In the genomic region with DNA sequence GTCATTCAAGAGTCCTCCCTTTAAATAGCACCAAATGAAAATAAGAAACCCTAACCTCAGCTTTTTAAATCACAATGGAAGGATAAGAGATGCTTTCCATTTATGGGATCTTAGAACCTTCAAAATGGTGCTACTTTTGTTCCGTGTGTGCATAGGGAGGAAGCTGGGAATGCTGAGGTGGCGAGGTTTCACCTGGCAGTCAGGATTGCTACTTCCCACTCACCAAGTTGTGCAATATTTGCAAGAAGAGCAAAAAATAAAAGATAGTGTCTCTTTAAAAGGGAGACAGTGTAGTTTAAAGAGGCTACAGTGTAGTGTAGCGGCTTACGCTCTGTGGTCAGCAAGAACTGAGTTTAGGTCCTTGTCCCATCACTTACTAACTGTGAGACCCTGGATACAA, we compare ENCODE assay signal across 26 cellular contexts.
"Had no signal": no experiment of that assay in that cellular context is flagged by ENCODE, and none has a peak within 500 bp of the region (broad histone marks: within the 10 kb centered on the region; RNA-seq: fewer than 3 reads in every experiment).

No MANE protein-coding gene starts in this region.

- H3K4me1 ChIP-seq: colonic mucosa, esophagus squamous epithelium, gastrocnemius medialis, heart left ventricle, left lung, lower lobe of right lung had no signal

- H3K27me3 Mint-ChIP-seq: dendritic cell treated with granulocyte-macrophage colony-stimulating factor and Interleukin-4, amounts not matched to agents 40 ng/mL and 50 ng/mL, for 4 days; effector memory CD8-positive, alpha-beta T cell; naive B cell had no signal

- H3K27me3 ChIP-seq: colonic mucosa, esophagus squamous epithelium, gastrocnemius medialis, heart left ventricle, left lung had no signal

- ATAC-seq: effector memory CD8-positive, alpha-beta T cell; esophagus mucosa; gastrocnemius medialis; heart left ventricle; left colon; left lung; left ventricle myocardium superior; lower lobe of right lung; mucosa of descending colon had no signal

- H3K36me3 ChIP-seq: colonic mucosa, esophagus squamous epithelium, gastrocnemius medialis, heart left ventricle, left lung, lower lobe of right lung had no signal

- DNase-seq: colonic mucosa; cortex of kidney; effector CD8-positive, alpha-beta T cell; effector memory CD8-positive, alpha-beta T cell; endodermal cell; esophagus squamous epithelium; foreskin fibroblast; foreskin melanocyte; gastrocnemius medialis; glutamatergic neuron; heart left ventricle; hippocampal formation; islet precursor cell; kidney; kidney glomerular epithelial cell; left colon; left lung; left ventricle myocardium superior; lower lobe of right lung; mesenchymal stem cell; mucosa of descending colon; naive B cell had no signal

- H3K9me3 ChIP-seq: colonic mucosa, esophagus squamous epithelium, gastrocnemius medialis, lower lobe of right lung, mucosa of descending colon had no signal

- H3K4me3 Mint-ChIP-seq: dendritic cell treated with granulocyte-macrophage colony-stimulating factor and Interleukin-4, amounts not matched to agents 40 ng/mL and 50 ng/mL, for 4 days; effector memory CD8-positive, alpha-beta T cell; endodermal cell; mesothelial cell of epicardium; naive B cell had no signal

- H3K27ac ChIP-seq: colonic mucosa, epithelial cell of prostate, esophagus squamous epithelium, gastrocnemius medialis, heart left ventricle, left lung, lower lobe of right lung had no signal

- H3K4me1 Mint-ChIP-seq: endodermal cell, mesothelial cell of epicardium, naive B cell had no signal

- H3K4me3 ChIP-seq: colonic mucosa, esophagus squamous epithelium, gastrocnemius medialis, heart left ventricle, left lung, lower lobe of right lung, mucosa of descending colon had no signal

- H3K27ac Mint-ChIP-seq: dendritic cell treated with granulocyte-macrophage colony-stimulating factor and Interleukin-4, amounts not matched to agents 40 ng/mL and 50 ng/mL, for 4 days; effector memory CD8-positive, alpha-beta T cell; endodermal cell; mesothelial cell of epicardium; naive B cell had no signal

- H3K9me3 Mint-ChIP-seq: dendritic cell treated with granulocyte-macrophage colony-stimulating factor and Interleukin-4, amounts not matched to agents 40 ng/mL and 50 ng/mL, for 4 days; effector memory CD8-positive, alpha-beta T cell; endodermal cell had no signal
